ENCODE assay signal across 1 cellular context in genomic region chr15:70357453-70357852, GRCh38.
TF ChIP-seq lines count a peak whose summit lies in the region.

No MANE protein-coding gene starts in this region.

TF ChIP-seq in SK-N-SH treated with all-trans-retinoic acid at 6 μM for 48 hours, 23 proteins besides CTCF, POLR2A, EP300 and RAD21 (continued from another document):
- TF ChIP-seq, protein P1, sequence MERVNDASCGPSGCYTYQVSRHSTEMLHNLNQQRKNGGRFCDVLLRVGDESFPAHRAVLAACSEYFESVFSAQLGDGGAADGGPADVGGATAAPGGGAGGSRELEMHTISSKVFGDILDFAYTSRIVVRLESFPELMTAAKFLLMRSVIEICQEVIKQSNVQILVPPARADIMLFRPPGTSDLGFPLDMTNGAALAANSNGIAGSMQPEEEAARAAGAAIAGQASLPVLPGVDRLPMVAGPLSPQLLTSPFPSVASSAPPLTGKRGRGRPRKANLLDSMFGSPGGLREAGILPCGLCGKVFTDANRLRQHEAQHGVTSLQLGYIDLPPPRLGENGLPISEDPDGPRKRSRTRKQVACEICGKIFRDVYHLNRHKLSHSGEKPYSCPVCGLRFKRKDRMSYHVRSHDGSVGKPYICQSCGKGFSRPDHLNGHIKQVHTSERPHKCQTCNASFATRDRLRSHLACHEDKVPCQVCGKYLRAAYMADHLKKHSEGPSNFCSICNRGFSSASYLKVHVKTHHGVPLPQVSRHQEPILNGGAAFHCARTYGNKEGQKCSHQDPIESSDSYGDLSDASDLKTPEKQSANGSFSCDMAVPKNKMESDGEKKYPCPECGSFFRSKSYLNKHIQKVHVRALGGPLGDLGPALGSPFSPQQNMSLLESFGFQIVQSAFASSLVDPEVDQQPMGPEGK (CRISPR knock-in tag; IDR thresholded peaks at IDR 0.05; ENCODE audit: borderline replicate concordance) = no peak
- TF ChIP-seq, protein P2, sequence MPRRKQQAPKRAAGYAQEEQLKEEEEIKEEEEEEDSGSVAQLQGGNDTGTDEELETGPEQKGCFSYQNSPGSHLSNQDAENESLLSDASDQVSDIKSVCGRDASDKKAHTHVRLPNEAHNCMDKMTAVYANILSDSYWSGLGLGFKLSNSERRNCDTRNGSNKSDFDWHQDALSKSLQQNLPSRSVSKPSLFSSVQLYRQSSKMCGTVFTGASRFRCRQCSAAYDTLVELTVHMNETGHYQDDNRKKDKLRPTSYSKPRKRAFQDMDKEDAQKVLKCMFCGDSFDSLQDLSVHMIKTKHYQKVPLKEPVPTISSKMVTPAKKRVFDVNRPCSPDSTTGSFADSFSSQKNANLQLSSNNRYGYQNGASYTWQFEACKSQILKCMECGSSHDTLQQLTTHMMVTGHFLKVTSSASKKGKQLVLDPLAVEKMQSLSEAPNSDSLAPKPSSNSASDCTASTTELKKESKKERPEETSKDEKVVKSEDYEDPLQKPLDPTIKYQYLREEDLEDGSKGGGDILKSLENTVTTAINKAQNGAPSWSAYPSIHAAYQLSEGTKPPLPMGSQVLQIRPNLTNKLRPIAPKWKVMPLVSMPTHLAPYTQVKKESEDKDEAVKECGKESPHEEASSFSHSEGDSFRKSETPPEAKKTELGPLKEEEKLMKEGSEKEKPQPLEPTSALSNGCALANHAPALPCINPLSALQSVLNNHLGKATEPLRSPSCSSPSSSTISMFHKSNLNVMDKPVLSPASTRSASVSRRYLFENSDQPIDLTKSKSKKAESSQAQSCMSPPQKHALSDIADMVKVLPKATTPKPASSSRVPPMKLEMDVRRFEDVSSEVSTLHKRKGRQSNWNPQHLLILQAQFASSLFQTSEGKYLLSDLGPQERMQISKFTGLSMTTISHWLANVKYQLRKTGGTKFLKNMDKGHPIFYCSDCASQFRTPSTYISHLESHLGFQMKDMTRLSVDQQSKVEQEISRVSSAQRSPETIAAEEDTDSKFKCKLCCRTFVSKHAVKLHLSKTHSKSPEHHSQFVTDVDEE (CRISPR knock-in tag; IDR thresholded peaks at IDR 0.05) = no peak
